8 cellular contexts compared by ENCODE assay signal in genomic region chr4:2963185-2964076, GRCh38. TPM values are rescaled to one million over a fixed set of nuclear protein-coding genes. Genes with fewer than 3 reads are reported as not detected.
A peak's percentile ranks its signal among the peaks of the same experiment; 100 is the strongest.
DNase-seq lines count a peak whose midpoint lies in the region; ATAC-seq lines count a peak whose summit lies in the region.

GRK4 (plus strand) TSS chr4:2963571; CDS start chr4:2964071, 500 bp downstream.
NOP14 (minus strand) TSS chr4:2963406; CDS start chr4:2963319, 87 bp downstream.

- peak; percentile 77 for DNase-seq in DMS79 (lab: John Stamatoyannopoulos, UW)
- DNase-seq in Jurkat, Clone E6-1 (ENCODE audit: low read depth, low spot score) = peak; percentile 98
- peak; percentile 56 for DNase-seq in OCI-M2 (lab: John Stamatoyannopoulos, UW; ENCODE audit: unreplicated experiment)
- DNase-seq in activated T-cell treated with anti-CD3 and anti-CD28 coated beads, Interleukin-2, amount 50 U/mL, for 24 hours = peak; percentile 95
- DNase-seq in stimulated activated CD8-positive, alpha-beta memory T cell treated with anti-CD3 and anti-CD28 coated beads, Interleukin-4, amount 100 ng/mL, for 48 hours = peak; percentile 97

- peak within 1 kb of the TSS; percentile 83 for H3K9ac ChIP-seq in mucosa of stomach (ENCODE audit: low read length)

- H3K36me3 Mint-ChIP-seq in activated T-cell treated with anti-CD3 and anti-CD28 coated beads, Interleukin-2, amount 50 U/mL, for 24 hours (ENCODE audit: low read depth) = peaks cover 38% of the 10 kb centered on the region

- H3K27me3 ChIP-seq in esophagus (ENCODE audit: control insufficient read depth in 1 of 2, insufficient read depth in 2 of 2, low read length in 2 of 2) (no peaks in the 10 kb centered on the region), mucosa of stomach (ENCODE audit: control insufficient read depth, insufficient read depth, low read length) (no peaks in the 10 kb centered on the region)

- H3K36me3 ChIP-seq in esophagus (ENCODE audit: control insufficient read depth in 2 of 2, insufficient read depth in 2 of 2, low read length in 1 of 2) = peaks cover 2 to 4% of the 10 kb centered on the region in 2 donors
- H3K36me3 ChIP-seq in mucosa of stomach (ENCODE audit: control insufficient read depth, insufficient read depth, low read length) = no peaks in the 10 kb centered on the region

- H3K27me3 Mint-ChIP-seq in activated T-cell treated with anti-CD3 and anti-CD28 coated beads, Interleukin-2, amount 50 U/mL, for 24 hours = no peaks in the 10 kb centered on the region

- H3K27ac Mint-ChIP-seq in activated T-cell treated with anti-CD3 and anti-CD28 coated beads, Interleukin-2, amount 50 U/mL, for 24 hours = peak within 1 kb of the TSS; percentile 85

- H3K9me3 Mint-ChIP-seq in activated T-cell treated with anti-CD3 and anti-CD28 coated beads, Interleukin-2, amount 50 U/mL, for 24 hours = no peaks in the 10 kb centered on the region

- H3K4me3 Mint-ChIP-seq in activated T-cell treated with anti-CD3 and anti-CD28 coated beads, Interleukin-2, amount 50 U/mL, for 24 hours = peak within 1 kb of the TSS; percentile 81

- H3K4me1 ChIP-seq in esophagus (ENCODE audit: control insufficient read depth in 2 of 2, insufficient read depth in 2 of 2, low read length in 1 of 2) (peaks cover 6 to 12% of the 10 kb centered on the region in 2 donors), mucosa of stomach (ENCODE audit: control insufficient read depth, insufficient read depth, low read length) (peaks cover 13% of the 10 kb centered on the region)

- peak; percentile 82 for ATAC-seq in GM21717 (IDR thresholded peaks at IDR 0.05; ENCODE audit: unreplicated experiment)

- H3K4me3 ChIP-seq in Jurkat, Clone E6-1 (ENCODE audit: low read length) = peak within 1 kb of the TSS; percentile 94
- peak within 1 kb of the TSS; percentile 65 to 96 for H3K4me3 ChIP-seq in esophagus (ENCODE audit: low read depth in 1 of 2, low read length in 2 of 2)
- peak within 1 kb of the TSS; percentile 67 for H3K4me3 ChIP-seq in mucosa of stomach (ENCODE audit: low read length)

- 0% methylated on average over 108 to 118 of the region's 118 CpGs for WGBS in esophagus, 2 donors

- H3K9me3 ChIP-seq in esophagus (ENCODE audit: control insufficient read depth in 2 of 2, insufficient read depth in 1 of 2, low read depth in 1 of 2, low read length in 1 of 2) = no peaks in the 10 kb centered on the region
- H3K9me3 ChIP-seq in mucosa of stomach (ENCODE audit: control insufficient read depth, low read length) = no peaks in the 10 kb centered on the region

- H3K4me1 Mint-ChIP-seq in activated T-cell treated with anti-CD3 and anti-CD28 coated beads, Interleukin-2, amount 50 U/mL, for 24 hours (ENCODE audit: low read depth) = peaks cover 36% of the 10 kb centered on the region

- peak within 1 kb of the TSS; percentile 87 to 91 for H3K27ac ChIP-seq in esophagus (ENCODE audit: low read depth in 2 of 2, low read length in 1 of 2)

RNA-seq across cellular contexts. Expression of gene GRK4, which starts in this region (rescaled TPM):
- polyA plus RNA-seq in Jurkat, Clone E6-1 (2012; ENCODE audit: insufficient read depth, insufficient read length) = 7.8 TPM
- polyA plus RNA-seq in esophagus = 1 to 10 TPM; 1.2 to 1.7 TPM

RNA-seq across cellular contexts. Expression of gene NOP14, which starts in this region (rescaled TPM):
- 70.7 TPM for polyA plus RNA-seq in Jurkat, Clone E6-1 (2012; ENCODE audit: insufficient read depth, insufficient read length)
- 10 to 100 TPM; 11.9 to 15.1 TPM for polyA plus RNA-seq in esophagus

Comparison
In these comparisons a context has a peak if more than half of its experiments do, and no peak if none do; other contexts are left out.
1. Peak in every context shown above with its lines: DNase-seq, ATAC-seq, H3K4me3 ChIP-seq and H3K27ac ChIP-seq.